ENCODE assay signal across 2 cellular contexts in the genomic region with DNA sequence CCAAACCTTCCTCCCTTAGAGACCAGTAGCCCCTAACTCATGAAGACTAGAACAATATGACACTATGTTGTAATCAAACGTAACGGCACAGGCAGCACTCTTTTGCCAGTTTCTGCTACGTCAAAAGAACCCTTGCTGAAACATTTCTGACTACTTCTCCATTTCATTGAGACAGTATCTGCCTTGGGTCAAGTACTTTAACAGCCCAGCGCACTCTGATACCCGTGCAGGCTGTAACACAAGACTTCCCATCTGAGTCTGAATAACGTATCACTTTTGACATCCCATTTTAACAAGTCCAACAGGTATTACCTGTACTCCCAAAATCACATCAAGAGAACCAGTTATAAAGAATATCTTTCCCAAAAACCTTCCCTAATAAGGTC.
TF ChIP-seq lines count a peak whose summit lies in the region.

No MANE protein-coding gene starts in this region.

TF ChIP-seq in A549, 52 proteins besides CTCF, POLR2A, EP300 and RAD21:
- TF ChIP-seq EHMT2 (IDR thresholded peaks at IDR 0.05; ENCODE audit: low read depth) = no peak
- TF ChIP-seq, protein P1, sequence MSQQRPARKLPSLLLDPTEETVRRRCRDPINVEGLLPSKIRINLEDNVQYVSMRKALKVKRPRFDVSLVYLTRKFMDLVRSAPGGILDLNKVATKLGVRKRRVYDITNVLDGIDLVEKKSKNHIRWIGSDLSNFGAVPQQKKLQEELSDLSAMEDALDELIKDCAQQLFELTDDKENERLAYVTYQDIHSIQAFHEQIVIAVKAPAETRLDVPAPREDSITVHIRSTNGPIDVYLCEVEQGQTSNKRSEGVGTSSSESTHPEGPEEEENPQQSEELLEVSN (IDR thresholded peaks at IDR 0.05; ENCODE audit: borderline replicate concordance, low read depth) = no peak
- no peak for TF ChIP-seq MAFK (IDR thresholded peaks at IDR 0.05; ENCODE audit: partially characterized antibody)
- no peak for TF ChIP-seq BHLHE40 (IDR thresholded peaks at IDR 0.05; ENCODE audit: low read depth, low read length)
- TF ChIP-seq FOXS1 (CRISPR knock-in tag; IDR thresholded peaks at IDR 0.05) = no peak
- no peak for TF ChIP-seq CEBPB (IDR thresholded peaks at IDR 0.05)

TF ChIP-seq in GM12878, 131 proteins besides CTCF, POLR2A, EP300 and RAD21:
- TF ChIP-seq CREB1 (IDR thresholded peaks at IDR 0.05; ENCODE audit: low read depth) (peak; percentile 57; the same call in 1 of the 2 replicates), CHD2 (IDR thresholded peaks at IDR 0.05; ENCODE audit: borderline replicate concordance, low read depth, low read length) (no peak), IRF4 (IDR thresholded peaks at IDR 0.05; ENCODE audit: low read depth, low read length) (0 out of 2 replicates have a peak, but pooled peaks have one; percentile 7), CREM (IDR thresholded peaks at IDR 0.05; ENCODE audit: low read depth) (0 out of 2 replicates have a peak, but pooled peaks have one; percentile 22), BHLHE40 (IDR thresholded peaks at IDR 0.05; ENCODE audit: borderline replicate concordance in 1 of 2, low read depth in 2 of 2, low read length in 1 of 2) (peak in 1 of 2 experiments; percentile 30; a peak in 1 of 4 replicates)
- TF ChIP-seq, protein P2, sequence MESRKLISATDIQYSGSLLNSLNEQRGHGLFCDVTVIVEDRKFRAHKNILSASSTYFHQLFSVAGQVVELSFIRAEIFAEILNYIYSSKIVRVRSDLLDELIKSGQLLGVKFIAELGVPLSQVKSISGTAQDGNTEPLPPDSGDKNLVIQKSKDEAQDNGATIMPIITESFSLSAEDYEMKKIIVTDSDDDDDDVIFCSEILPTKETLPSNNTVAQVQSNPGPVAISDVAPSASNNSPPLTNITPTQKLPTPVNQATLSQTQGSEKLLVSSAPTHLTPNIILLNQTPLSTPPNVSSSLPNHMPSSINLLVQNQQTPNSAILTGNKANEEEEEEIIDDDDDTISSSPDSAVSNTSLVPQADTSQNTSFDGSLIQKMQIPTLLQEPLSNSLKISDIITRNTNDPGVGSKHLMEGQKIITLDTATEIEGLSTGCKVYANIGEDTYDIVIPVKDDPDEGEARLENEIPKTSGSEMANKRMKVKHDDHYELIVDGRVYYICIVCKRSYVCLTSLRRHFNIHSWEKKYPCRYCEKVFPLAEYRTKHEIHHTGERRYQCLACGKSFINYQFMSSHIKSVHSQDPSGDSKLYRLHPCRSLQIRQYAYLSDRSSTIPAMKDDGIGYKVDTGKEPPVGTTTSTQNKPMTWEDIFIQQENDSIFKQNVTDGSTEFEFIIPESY (IDR thresholded peaks at IDR 0.05) = no peak
TF ChIP-seq in GM12878: peak in this region for 4.
